In the genomic region with DNA sequence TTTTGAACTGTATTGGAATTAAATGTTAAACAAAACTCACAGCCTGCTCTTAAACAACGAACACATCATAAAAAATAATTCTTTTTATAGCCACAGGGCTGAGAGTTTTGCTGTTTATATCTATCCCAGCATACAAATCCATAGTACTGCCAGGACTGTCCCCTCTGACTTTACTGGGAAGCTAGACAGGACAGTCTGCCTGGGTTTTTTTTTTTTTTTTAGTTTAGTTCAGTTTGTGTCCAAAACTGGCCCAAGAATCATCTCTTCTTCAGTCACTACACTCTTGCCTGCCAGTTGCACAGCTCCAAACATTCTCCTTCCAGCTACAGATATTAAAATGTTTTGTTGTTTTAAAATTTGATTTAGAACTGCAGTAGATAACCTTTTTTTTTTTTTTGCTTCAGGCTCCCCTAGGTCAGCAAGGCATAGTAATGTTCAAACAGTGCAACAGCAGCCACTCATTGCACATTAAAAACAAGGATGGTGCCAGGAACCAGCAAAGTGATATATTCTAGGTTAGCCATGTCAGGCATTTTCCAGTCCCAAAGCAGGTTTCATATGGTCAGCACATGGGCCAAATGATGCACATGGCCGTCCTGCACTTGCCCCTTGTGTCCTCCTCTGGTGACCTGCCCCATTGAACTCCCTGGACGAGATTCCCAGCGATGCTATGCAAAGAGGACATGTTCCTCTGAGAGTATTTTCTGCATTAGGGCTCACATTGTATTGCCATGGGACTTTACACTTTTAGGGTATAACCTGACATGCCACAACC, we compare ENCODE assay signal across 2 cellular contexts.
TF ChIP-seq lines count a peak whose summit lies in the region.

No MANE protein-coding gene starts in this region.

TF ChIP-seq in GM23338, 12 proteins besides CTCF, POLR2A, EP300 and RAD21 (continued from another document and continues in another):
- TF ChIP-seq ZNF462 (CRISPR knock-in tag; IDR thresholded peaks at IDR 0.05), result no peak
- TF ChIP-seq, protein P1, sequence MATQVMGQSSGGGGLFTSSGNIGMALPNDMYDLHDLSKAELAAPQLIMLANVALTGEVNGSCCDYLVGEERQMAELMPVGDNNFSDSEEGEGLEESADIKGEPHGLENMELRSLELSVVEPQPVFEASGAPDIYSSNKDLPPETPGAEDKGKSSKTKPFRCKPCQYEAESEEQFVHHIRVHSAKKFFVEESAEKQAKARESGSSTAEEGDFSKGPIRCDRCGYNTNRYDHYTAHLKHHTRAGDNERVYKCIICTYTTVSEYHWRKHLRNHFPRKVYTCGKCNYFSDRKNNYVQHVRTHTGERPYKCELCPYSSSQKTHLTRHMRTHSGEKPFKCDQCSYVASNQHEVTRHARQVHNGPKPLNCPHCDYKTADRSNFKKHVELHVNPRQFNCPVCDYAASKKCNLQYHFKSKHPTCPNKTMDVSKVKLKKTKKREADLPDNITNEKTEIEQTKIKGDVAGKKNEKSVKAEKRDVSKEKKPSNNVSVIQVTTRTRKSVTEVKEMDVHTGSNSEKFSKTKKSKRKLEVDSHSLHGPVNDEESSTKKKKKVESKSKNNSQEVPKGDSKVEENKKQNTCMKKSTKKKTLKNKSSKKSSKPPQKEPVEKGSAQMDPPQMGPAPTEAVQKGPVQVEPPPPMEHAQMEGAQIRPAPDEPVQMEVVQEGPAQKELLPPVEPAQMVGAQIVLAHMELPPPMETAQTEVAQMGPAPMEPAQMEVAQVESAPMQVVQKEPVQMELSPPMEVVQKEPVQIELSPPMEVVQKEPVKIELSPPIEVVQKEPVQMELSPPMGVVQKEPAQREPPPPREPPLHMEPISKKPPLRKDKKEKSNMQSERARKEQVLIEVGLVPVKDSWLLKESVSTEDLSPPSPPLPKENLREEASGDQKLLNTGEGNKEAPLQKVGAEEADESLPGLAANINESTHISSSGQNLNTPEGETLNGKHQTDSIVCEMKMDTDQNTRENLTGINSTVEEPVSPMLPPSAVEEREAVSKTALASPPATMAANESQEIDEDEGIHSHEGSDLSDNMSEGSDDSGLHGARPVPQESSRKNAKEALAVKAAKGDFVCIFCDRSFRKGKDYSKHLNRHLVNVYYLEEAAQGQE (IDR thresholded peaks at IDR 0.05; ENCODE audit: unreplicated experiment), result no peak
- no peak for TF ChIP-seq EZH2 (IDR thresholded peaks at IDR 0.05; ENCODE audit: low read depth, unreplicated experiment)
- TF ChIP-seq EZH2phosphoT487 (IDR thresholded peaks at IDR 0.05; ENCODE audit: unreplicated experiment), result no peak
- no peak for TF ChIP-seq ZNF114 (CRISPR knock-in tag; IDR thresholded peaks at IDR 0.05)
- TF ChIP-seq JUNB (IDR thresholded peaks at IDR 0.05; ENCODE audit: unreplicated experiment), result no peak
- no peak for TF ChIP-seq ETS1 (IDR thresholded peaks at IDR 0.05)

TF ChIP-seq in K562, 482 proteins besides CTCF, POLR2A, EP300 and RAD21 (continued from another document):
- TF ChIP-seq PKNOX1 (IDR thresholded peaks at IDR 0.05), result no peak
- TF ChIP-seq CBX3 (IDR thresholded peaks at IDR 0.05; ENCODE audit: borderline replicate concordance in 1 of 2, low read length in 2 of 2), result no peak
- no peak for TF ChIP-seq DMBX1 (CRISPR knock-in tag; IDR thresholded peaks at IDR 0.05; ENCODE audit: borderline replicate concordance)
- TF ChIP-seq ZNF175 (CRISPR knock-in tag; IDR thresholded peaks at IDR 0.05; ENCODE audit: low read depth), result no peak
- TF ChIP-seq WHSC1 (IDR thresholded peaks at IDR 0.05; ENCODE audit: low read length), result no peak
- TF ChIP-seq TAF15 (IDR thresholded peaks at IDR 0.05; ENCODE audit: low read depth, low read length), result no peak
